In the genomic region with DNA sequence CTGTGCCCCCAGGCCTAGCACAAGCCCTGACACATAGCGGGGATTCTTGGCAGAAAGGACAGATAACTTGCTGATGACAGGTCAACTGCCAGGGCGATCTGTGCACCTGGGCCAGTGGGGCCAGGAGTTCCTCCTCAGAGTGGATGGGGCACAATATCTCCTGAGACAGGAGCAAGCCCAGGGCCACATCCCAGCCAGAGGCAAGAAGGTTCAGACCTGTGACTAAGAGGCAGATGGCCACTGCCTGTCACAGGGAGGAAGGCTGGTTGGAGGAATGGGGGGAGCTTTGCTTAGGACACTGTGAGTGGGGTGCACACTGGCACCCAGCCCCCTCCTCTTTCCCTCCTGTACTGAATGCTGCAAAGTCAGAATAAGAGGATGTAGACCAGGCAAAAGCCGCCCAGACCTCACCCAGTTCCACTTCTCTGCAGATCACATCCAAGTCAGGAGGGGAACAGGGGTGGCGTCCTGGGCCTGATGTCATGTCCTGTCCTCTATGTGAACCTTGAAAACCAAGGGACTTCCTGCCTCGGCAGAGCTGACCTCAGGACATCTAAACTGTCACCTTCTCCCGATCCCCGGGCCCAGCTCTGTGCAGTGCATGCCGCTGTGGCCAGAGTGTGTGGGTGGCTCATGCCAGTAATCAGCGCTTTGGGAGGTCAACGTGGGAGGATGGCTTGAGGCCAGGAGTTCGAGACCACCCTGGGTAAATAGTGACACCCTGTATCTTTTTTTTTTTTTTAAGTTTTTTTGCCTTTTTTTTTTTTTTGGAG, we compare ENCODE assay signal across 1 cellular context.
TF ChIP-seq lines count a peak whose summit lies in the region.

No MANE protein-coding gene starts in this region.

TF ChIP-seq in K562, 482 proteins besides CTCF, POLR2A, EP300 and RAD21 (continued from another document):
- TF ChIP-seq GTF2B (IDR thresholded peaks at IDR 0.05; ENCODE audit: extremely low read depth, insufficient read length) (no peak), ZNF280B (CRISPR knock-in tag; IDR thresholded peaks at IDR 0.05) (no peak), VEZF1 (CRISPR knock-in tag; IDR thresholded peaks at IDR 0.05) (0 out of 2 replicates have a peak, but pooled peaks have one; percentile 12), MCM7 (IDR thresholded peaks at IDR 0.05) (no peak), ETV5 (CRISPR knock-in tag; IDR thresholded peaks at IDR 0.05; ENCODE audit: low read depth) (peak; percentile 51; the same call in 1 of the 2 replicates), PHB2 (IDR thresholded peaks at IDR 0.05; ENCODE audit: low read depth) (no peak), ZNF140 (CRISPR knock-in tag; IDR thresholded peaks at IDR 0.05) (no peak), POLR2G (IDR thresholded peaks at IDR 0.05; ENCODE audit: low read depth, low read length) (peak; percentile 8)
- TF ChIP-seq, protein P1, sequence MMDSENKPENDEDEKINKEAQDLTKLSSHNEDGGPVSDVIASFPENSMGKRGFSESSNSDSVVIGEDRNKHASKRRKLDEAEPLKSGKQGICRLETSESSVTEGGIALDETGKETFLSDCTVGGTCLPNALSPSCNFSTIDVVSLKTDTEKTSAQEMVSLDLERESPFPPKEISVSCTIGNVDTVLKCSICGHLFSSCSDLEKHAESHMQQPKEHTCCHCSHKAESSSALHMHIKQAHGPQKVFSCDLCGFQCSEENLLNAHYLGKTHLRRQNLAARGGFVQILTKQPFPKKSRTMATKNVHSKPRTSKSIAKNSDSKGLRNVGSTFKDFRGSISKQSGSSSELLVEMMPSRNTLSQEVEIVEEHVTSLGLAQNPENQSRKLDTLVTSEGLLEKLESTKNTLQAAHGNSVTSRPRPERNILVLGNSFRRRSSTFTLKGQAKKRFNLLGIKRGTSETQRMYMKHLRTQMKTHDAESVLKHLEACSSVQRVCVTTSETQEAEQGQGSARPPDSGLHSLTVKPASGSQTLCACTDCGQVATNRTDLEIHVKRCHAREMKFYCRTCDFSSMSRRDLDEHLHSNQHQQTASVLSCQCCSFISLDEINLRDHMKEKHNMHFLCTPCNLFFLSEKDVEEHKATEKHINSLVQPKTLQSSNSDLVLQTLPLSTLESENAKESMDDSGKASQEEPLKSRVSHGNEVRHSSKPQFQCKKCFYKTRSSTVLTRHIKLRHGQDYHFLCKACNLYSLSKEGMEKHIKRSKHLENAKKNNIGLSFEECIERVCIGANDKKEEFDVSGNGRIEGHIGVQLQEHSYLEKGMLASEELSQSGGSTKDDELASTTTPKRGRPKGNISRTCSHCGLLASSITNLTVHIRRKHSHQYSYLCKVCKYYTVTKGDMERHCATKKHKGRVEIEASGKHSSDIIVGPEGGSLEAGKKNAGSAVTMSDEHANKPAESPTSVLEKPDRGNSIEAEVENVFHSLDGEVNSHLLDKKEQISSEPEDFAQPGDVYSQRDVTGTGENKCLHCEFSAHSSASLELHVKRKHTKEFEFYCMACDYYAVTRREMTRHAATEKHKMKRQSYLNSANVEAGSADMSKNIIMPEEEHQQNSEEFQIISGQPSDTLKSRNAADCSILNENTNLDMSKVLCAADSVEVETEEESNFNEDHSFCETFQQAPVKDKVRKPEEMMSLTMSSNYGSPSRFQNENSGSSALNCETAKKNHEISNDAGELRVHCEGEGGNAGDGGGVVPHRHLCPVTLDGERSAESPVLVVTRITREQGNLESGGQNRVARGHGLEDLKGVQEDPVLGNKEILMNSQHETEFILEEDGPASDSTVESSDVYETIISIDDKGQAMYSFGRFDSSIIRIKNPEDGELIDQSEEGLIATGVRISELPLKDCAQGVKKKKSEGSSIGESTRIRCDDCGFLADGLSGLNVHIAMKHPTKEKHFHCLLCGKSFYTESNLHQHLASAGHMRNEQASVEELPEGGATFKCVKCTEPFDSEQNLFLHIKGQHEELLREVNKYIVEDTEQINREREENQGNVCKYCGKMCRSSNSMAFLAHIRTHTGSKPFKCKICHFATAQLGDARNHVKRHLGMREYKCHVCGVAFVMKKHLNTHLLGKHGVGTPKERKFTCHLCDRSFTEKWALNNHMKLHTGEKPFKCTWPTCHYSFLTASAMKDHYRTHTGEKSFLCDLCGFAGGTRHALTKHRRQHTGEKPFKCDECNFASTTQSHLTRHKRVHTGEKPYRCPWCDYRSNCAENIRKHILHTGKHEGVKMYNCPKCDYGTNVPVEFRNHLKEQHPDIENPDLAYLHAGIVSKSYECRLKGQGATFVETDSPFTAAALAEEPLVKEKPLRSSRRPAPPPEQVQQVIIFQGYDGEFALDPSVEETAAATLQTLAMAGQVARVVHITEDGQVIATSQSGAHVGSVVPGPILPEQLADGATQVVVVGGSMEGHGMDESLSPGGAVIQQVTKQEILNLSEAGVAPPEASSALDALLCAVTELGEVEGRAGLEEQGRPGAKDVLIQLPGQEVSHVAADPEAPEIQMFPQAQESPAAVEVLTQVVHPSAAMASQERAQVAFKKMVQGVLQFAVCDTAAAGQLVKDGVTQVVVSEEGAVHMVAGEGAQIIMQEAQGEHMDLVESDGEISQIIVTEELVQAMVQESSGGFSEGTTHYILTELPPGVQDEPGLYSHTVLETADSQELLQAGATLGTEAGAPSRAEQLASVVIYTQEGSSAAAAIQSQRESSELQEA (IDR thresholded peaks at IDR 0.05; ENCODE audit: low read depth) = peak; percentile 42; the same call in 1 of the 2 replicates
